In genomic region chr2:41937464-41937861, GRCh38 we compare ENCODE assay signal across 13 cellular contexts.
A peak's percentile ranks its signal among the peaks of the same experiment; 100 is the strongest.
DNase-seq lines count a peak whose midpoint lies in the region; ATAC-seq and TF ChIP-seq lines count a peak whose summit lies in the region.
"Had no signal": no experiment of that assay in that cellular context is flagged by ENCODE, and none has a peak within 500 bp of the region (broad histone marks: within the 10 kb centered on the region; RNA-seq: fewer than 3 reads in every experiment).

No MANE protein-coding gene starts in this region.

- H3K4me3 ChIP-seq in AG04450 (ENCODE audit: low read depth, low read length) (no peak overlapping the region), HEK293 (ENCODE audit: low read depth, low read length) (no peak overlapping the region), mesendoderm (ENCODE audit: low read length) (no peak overlapping the region), foreskin fibroblast (ENCODE audit: low read depth in 1 of 2, low read length in 2 of 2) (no peak overlapping the region)
- H3K4me3 ChIP-seq: MG63 had no signal

- CTCF ChIA-PET in AG04450 (lab: Charles Lee) (interaction anchor here (1.1 to 1.5 kb wide), 3 partner anchors 64 to 150 kb away, joined by 3 read pairs; no protein-coding TSS in a partner anchor), HEK293 (lab: Yijun Ruan, JAX) (interaction anchor here (0.6 kb wide), 1 partner anchor 149 kb away, joined by 4 read pairs; no protein-coding TSS in a partner anchor)

- no peak overlapping the region for H3K4ac ChIP-seq in mesendoderm (ENCODE audit: low read depth, low read length)

- peak overlapping the region; percentile 7 for H4K8ac ChIP-seq in mesendoderm (ENCODE audit: low read depth, low read length)

- peak overlapping the region; percentile 72 for H3K56ac ChIP-seq in mesendoderm (ENCODE audit: low read length)

- H3K27ac ChIP-seq in AG04450 (ENCODE audit: low read depth, low read length) (peak overlapping the region; percentile 31), HEK293 (ENCODE audit: extremely low read depth, low read depth, low read length) (no peak overlapping the region), mesendoderm (ENCODE audit: low read depth, low read length) (peak overlapping the region; percentile 47)

- H3K27me3 ChIP-seq in AG04450 (ENCODE audit: control insufficient read depth, insufficient read depth, low read length) (no peaks in the 10 kb centered on the region), mesendoderm (ENCODE audit: insufficient read depth, low read length, poor library complexity) (no peaks in the 10 kb centered on the region)
- H3K27me3 ChIP-seq: MG63 had no signal

- peak overlapping the region; percentile 34 for H3K9ac ChIP-seq in mesendoderm (ENCODE audit: low read length)

- peak overlapping the region; percentile 96 for H3K18ac ChIP-seq in mesendoderm (ENCODE audit: low read length)

- H3K23ac ChIP-seq in mesendoderm (ENCODE audit: low read length) = no peak overlapping the region

- no peak for ATAC-seq in HG03196 (IDR thresholded peaks at IDR 0.05; ENCODE audit: unreplicated experiment)
- ATAC-seq in GM21526 (IDR thresholded peaks at IDR 0.05; ENCODE audit: low FRiP score, unreplicated experiment) = no peak
- no peak for ATAC-seq in GM18520 (IDR thresholded peaks at IDR 0.05; ENCODE audit: unreplicated experiment)

- WGBS in mesendoderm (ENCODE audit: extremely low coverage, insufficient coverage, low lambda C conversion rate) = no CpG with 5 or more reads among the region's 4 CpGs

- H2BK120ac ChIP-seq in mesendoderm (ENCODE audit: low read depth, low read length) = peak overlapping the region; percentile 66

- H3K36me3 ChIP-seq in HEK293 (ENCODE audit: control insufficient read depth in 2 of 2, insufficient read depth in 1 of 2, low read length in 2 of 2) (no peaks in the 10 kb centered on the region), mesendoderm (ENCODE audit: control insufficient read depth, insufficient read depth, low read length) (no peaks in the 10 kb centered on the region)
- H3K36me3 ChIP-seq: MG63 had no signal

- TF ChIP-seq CTCF in AG04450 (IDR thresholded peaks at IDR 0.05; ENCODE audit: low read depth, low read length) = no peak
- no peak for TF ChIP-seq CTCF in HEK293 (tag by site-specific recombination; IDR thresholded peaks at IDR 0.05)
- no peak for TF ChIP-seq CTCF in foreskin fibroblast (IDR thresholded peaks at IDR 0.05; ENCODE audit: low read depth, low read length)

- POLR2A ChIA-PET in AG04450 (lab: Yijun Ruan, JAX) (interaction anchor here (0.7 to 2.7 kb wide), 5 partner anchors 29 to 147 kb away, joined by 4 to 16 read pairs (median 5); no protein-coding TSS in a partner anchor), HEK293 (lab: Yijun Ruan, JAX) (no interaction called here)

- DNase-seq in AG04450 (ENCODE audit: low read depth, low spot score) (no peak), amniotic epithelial cell (ENCODE audit: low read depth) (peak; percentile 79), mesendoderm (peak; percentile 98), foreskin fibroblast (no peak)
- DNase-seq: activated CD4-positive, CD25-positive, alpha-beta regulatory T cell; activated T-cell treated with anti-CD3 and anti-CD28 coated beads, Interleukin-2, amount 50 U/mL, for 1 hour; MG63; naive B cell; NCI-H510A had no signal

- H3K4me1 ChIP-seq in HEK293 (ENCODE audit: control insufficient read depth, insufficient read depth, low read length) (no peaks in the 10 kb centered on the region), mesendoderm (ENCODE audit: control insufficient read depth, low read depth, low read length) (peaks cover 28% of the 10 kb centered on the region)

- no peak overlapping the region for H3K4me2 ChIP-seq in mesendoderm (ENCODE audit: low read length)

- H3K79me2 ChIP-seq in mesendoderm (ENCODE audit: control insufficient read depth, insufficient read depth, low read length) = no peaks in the 10 kb centered on the region

- peak overlapping the region; percentile 65 for H2BK5ac ChIP-seq in mesendoderm (ENCODE audit: low read length)

- H3K79me1 ChIP-seq in mesendoderm (ENCODE audit: low read length) = no peaks in the 10 kb centered on the region

- H3K9me3 ChIP-seq in AG04450 (ENCODE audit: control insufficient read depth, insufficient read depth, low read length) (no peaks in the 10 kb centered on the region; the same call in 1 of the 2 replicates), HEK293 (ENCODE audit: control insufficient read depth, insufficient read depth, low read depth, low read length) (no peaks in the 10 kb centered on the region)
- H3K9me3 ChIP-seq: MG63 had no signal

- H2AK5ac ChIP-seq in mesendoderm (ENCODE audit: low read length) = peak overlapping the region; percentile 68

- H4K5ac ChIP-seq in mesendoderm (ENCODE audit: low read length) = no peak overlapping the region

- no peak overlapping the region for H2BK15ac ChIP-seq in mesendoderm (replicated peaks; ENCODE audit: low read depth)

TF ChIP-seq in HEK293, 187 proteins besides CTCF, POLR2A, EP300 and RAD21:
- TF ChIP-seq ZSCAN4 (tag by site-specific recombination; IDR thresholded peaks at IDR 0.05) (peak; percentile 89), ZFHX2 (tag by site-specific recombination; conservative IDR thresholded peaks at IDR 0.05) (0 out of 2 replicates have a peak, but pooled peaks have one; percentile 3), EGR2 (tag by site-specific recombination; IDR thresholded peaks at IDR 0.05; ENCODE audit: low read depth) (peak; percentile 51; the same call in 1 of the 2 replicates), ZNF211 (tag by site-specific recombination; IDR thresholded peaks at IDR 0.05; ENCODE audit: low read depth) (no peak)

Comparison
In these comparisons a context has a peak if more than half of its experiments do, and no peak if none do; other contexts are left out.
1. DNase-seq: peak in amniotic epithelial cell (single experiment) and mesendoderm (single experiment); none in AG04450 (single experiment) and foreskin fibroblast (0 of 2).